33 cellular contexts compared by ENCODE assay signal in genomic region chr10:61620511-61620910, GRCh38. TPM values are rescaled to one million over a fixed set of nuclear protein-coding genes. Genes with fewer than 3 reads are reported as not detected.
"Had no signal": no experiment of that assay in that cellular context is flagged by ENCODE, and none has a peak within 500 bp of the region (broad histone marks: within the 10 kb centered on the region; RNA-seq: fewer than 3 reads in every experiment).

No MANE protein-coding gene starts in this region.

- H3K4me1 ChIP-seq: ascending aorta, breast epithelium, colonic mucosa had no signal

- ATAC-seq: activated CD8-positive, alpha-beta memory T cell treated with anti-CD3 and anti-CD28 coated beads, Interleukin-2, amount 10 ng/mL, durations not matched to agents 7 days and 5 days; activated CD8-positive, alpha-beta T cell treated with anti-CD3 and anti-CD28 coated beads, Interleukin-2, amount 10 ng/mL, durations not matched to agents 7 days and 5 days; activated naive CD4-positive, alpha-beta T cell treated with anti-CD3 and anti-CD28 coated beads, Interleukin-2, amount 50 U/mL, for 72 hours; esophagus mucosa; gastrocnemius medialis; heart left ventricle; T-helper 17 cell; WTC11 had no signal

- H3K4me3 ChIP-seq: ascending aorta, breast epithelium, cardiac muscle cell, colonic mucosa, gastrocnemius medialis, heart left ventricle had no signal

- H3K36me3 ChIP-seq: ascending aorta, breast epithelium, cardiac muscle cell, colonic mucosa, gastrocnemius medialis, heart left ventricle had no signal

- H3K27me3 ChIP-seq: ascending aorta, breast epithelium, cardiac muscle cell, colonic mucosa, dorsolateral prefrontal cortex, gastrocnemius medialis had no signal

- H3K27ac ChIP-seq: ascending aorta, breast epithelium, cardiac muscle cell, colonic mucosa, dorsolateral prefrontal cortex, gastrocnemius medialis, heart left ventricle had no signal

- H3K9me3 ChIP-seq: ascending aorta, breast epithelium, colonic mucosa, gastrocnemius medialis, heart left ventricle had no signal

- DNase-seq: activated CD4-positive, alpha-beta T cell treated with anti-CD3 and anti-CD28 coated beads for 1 hour; activated CD4-positive, alpha-beta T cell treated with anti-CD3 and anti-CD28 coated beads for 4 hours; activated CD4-positive, alpha-beta T cell treated with anti-CD3 and anti-CD28 coated beads, Interleukin-2, amount 10 ng/mL, durations not matched to agents 7 days and 5 days; activated CD4-positive, alpha-beta T cell treated with anti-CD3 and anti-CD28 coated beads, Interleukin-2, amount 50 U/mL, for 4 hours; activated CD8-positive, alpha-beta memory T cell treated with anti-CD3 and anti-CD28 coated beads, Interleukin-2, amount 10 ng/mL, durations not matched to agents 7 days and 5 days; activated CD8-positive, alpha-beta memory T cell treated with anti-CD3 and anti-CD28 coated beads, Interleukin-2, amount 50 U/mL, for 4 hours; activated CD8-positive, alpha-beta T cell treated with anti-CD3 and anti-CD28 coated beads, Interleukin-2, amount 10 ng/mL, durations not matched to agents 7 days and 5 days; activated gamma-delta T cell; activated naive CD4-positive, alpha-beta T cell; activated naive CD4-positive, alpha-beta T cell treated with anti-CD3 and anti-CD28 coated beads, Interleukin-2, amount 10 ng/mL, durations not matched to agents 7 days and 5 days; activated naive CD8-positive, alpha-beta T cell treated with anti-CD3 and anti-CD28 coated beads, Interleukin-2, amount 10 ng/mL, durations not matched to agents 7 days and 5 days; activated T-cell treated with anti-CD3 and anti-CD28 coated beads, Interleukin-2, amount 50 U/mL, for 1 hour; activated T-cell treated with anti-CD3 and anti-CD28 coated beads, Interleukin-2, amount 50 U/mL, for 48 hours; central memory CD4-positive, alpha-beta T cell; cerebellar nuclear complex; colonic mucosa; dorsolateral prefrontal cortex; effector memory CD4-positive, alpha-beta T cell; endodermal cell; foreskin fibroblast; gastrocnemius medialis; glutamatergic neuron; heart left ventricle; T-helper 1 cell; T-helper 17 cell; T1000 had no signal

RNA-seq across cellular contexts. Expression of gene CABCOCO1, which starts 42.2 kb away (rescaled TPM):
- total RNA-seq: activated CD4-positive, alpha-beta T cell treated with anti-CD3 and anti-CD28 coated beads, Interleukin-2, amount 10 ng/mL, durations not matched to agents 7 days and 5 days; activated CD8-positive, alpha-beta memory T cell treated with anti-CD3 and anti-CD28 coated beads for 36 hours; activated CD8-positive, alpha-beta memory T cell treated with anti-CD3 and anti-CD28 coated beads, Interleukin-2, amount 10 ng/mL, durations not matched to agents 7 days and 5 days; activated CD8-positive, alpha-beta T cell treated with anti-CD3 and anti-CD28 coated beads, Interleukin-2, amount 10 ng/mL, durations not matched to agents 7 days and 5 days; activated naive CD4-positive, alpha-beta T cell treated with anti-CD3 and anti-CD28 coated beads, Interleukin-2, amount 50 U/mL, for 72 hours; activated naive CD8-positive, alpha-beta T cell treated with anti-CD3 and anti-CD28 coated beads, Interleukin-2, amount 10 ng/mL, durations not matched to agents 7 days and 5 days; ascending aorta; colonic mucosa; esophagus mucosa; gastrocnemius medialis; T-helper 17 cell; WTC11 had no signal
